In the genomic region with DNA sequence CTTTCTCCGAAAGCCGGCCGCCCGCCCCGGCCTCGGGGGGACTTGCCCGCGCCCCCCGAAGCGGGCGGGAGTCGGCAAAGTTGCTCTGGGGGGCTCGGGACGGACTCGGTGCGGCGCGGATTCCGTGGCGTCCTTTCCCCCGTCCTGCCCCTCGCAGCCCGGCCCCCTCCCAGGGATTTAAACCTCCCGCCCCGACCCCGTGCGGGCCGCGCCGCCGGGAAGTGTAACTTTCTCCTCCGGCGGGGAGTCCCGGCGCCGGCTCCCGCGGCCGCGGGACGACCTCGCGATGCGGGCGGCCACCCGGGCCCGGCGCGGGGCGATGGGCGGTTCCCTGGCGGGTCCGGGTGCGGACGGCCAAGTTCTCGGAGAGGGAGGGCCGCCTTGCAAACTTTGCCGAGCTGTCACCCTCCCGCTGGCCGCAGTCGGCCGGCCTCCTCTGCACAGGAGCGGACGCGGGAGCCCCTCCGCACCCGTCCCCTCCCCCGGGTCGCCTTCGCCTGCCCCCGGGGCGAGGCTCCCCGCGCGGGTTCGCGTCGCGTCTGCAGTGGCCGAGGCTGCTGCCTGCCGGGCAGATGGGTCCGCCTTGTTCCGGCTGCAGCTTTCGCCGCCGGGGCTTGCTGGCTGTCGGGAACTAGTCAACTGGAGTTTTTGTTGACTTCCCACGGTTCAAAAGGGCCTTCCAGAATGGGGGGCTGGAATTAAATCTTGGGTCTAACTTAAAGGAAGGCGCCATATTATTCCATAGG, we compare ENCODE assay signal across 8 cellular contexts. TPM values are rescaled to one million over a fixed set of nuclear protein-coding genes. Genes with fewer than 3 reads are reported as not detected.
DNase-seq lines count a peak whose midpoint lies in the region; ATAC-seq and TF ChIP-seq lines count a peak whose summit lies in the region.

No MANE protein-coding gene starts in this region.

- H3K27me3 ChIP-seq in KMS-11 (ENCODE audit: insufficient read depth, low read depth): no peaks in the 10 kb centered on the region

- H3K4me1 Mint-ChIP-seq in Calu3 (ENCODE audit: low read depth, unreplicated experiment): no peaks in the 10 kb centered on the region
- peaks cover 45% of the 10 kb centered on the region for H3K4me1 Mint-ChIP-seq in activated T-cell treated with anti-CD3 and anti-CD28 coated beads, Interleukin-2, amount 50 U/mL, for 24 hours (ENCODE audit: low read depth)
- H3K4me1 Mint-ChIP-seq in nephron: peaks cover 45% of the 10 kb centered on the region

- peak overlapping the region; percentile 100 for H3K4me2 ChIP-seq in KMS-11

- no peaks in the 10 kb centered on the region for H3K27me3 Mint-ChIP-seq in Calu3 (ENCODE audit: unreplicated experiment)
- H3K27me3 Mint-ChIP-seq in activated T-cell treated with anti-CD3 and anti-CD28 coated beads, Interleukin-2, amount 50 U/mL, for 24 hours: peaks cover 5% of the 10 kb centered on the region
- H3K27me3 Mint-ChIP-seq in nephron (ENCODE audit: low read depth): peaks cover 40% of the 10 kb centered on the region

- H3K27ac ChIP-seq in KMS-11 (peak overlapping the region; percentile 96), urinary bladder (ENCODE audit: low read depth) (no peak overlapping the region)

- H3K36me3 Mint-ChIP-seq in Calu3 (ENCODE audit: insufficient read depth, unreplicated experiment) (peaks cover 15% of the 10 kb centered on the region), nephron (ENCODE audit: low read depth) (peaks cover 17% of the 10 kb centered on the region)
- peaks cover 29% of the 10 kb centered on the region for H3K36me3 Mint-ChIP-seq in activated T-cell treated with anti-CD3 and anti-CD28 coated beads, Interleukin-2, amount 50 U/mL, for 24 hours (ENCODE audit: low read depth)

- DNase-seq in Calu3 (peak; percentile 16), fibroblast of pulmonary artery (ENCODE audit: low read depth) (no peak), NCI-H1694 (lab: John Stamatoyannopoulos, UW) (no peak)
- peak; percentile 56 for DNase-seq in activated T-cell treated with anti-CD3 and anti-CD28 coated beads, Interleukin-2, amount 50 U/mL, for 24 hours

- H3K4me3 ChIP-seq in KMS-11 (IDR thresholded peaks at IDR 0.05; ENCODE audit: insufficient read depth, low read depth, low read length) (no peak overlapping the region), fibroblast of pulmonary artery (replicated peaks; ENCODE audit: low read depth, low read length) (peak overlapping the region; percentile 84), urinary bladder (ENCODE audit: low read depth, low read length) (peak overlapping the region; percentile 87)

- intact Hi-C loops in Calu3 (cut with micrococcal nuclease; ENCODE audit: unreplicated experiment): no loop called here

- no TSS peak for BruUV-seq in Calu3 (replicated peaks; lab: Mats Ljungman, UMichigan)

- H3K4me3 Mint-ChIP-seq in Calu3 (ENCODE audit: low read depth, unreplicated experiment) (peak overlapping the region; percentile 81), nephron (peak overlapping the region; percentile 89 to 98 (median 92))
- peak overlapping the region; percentile 85 for H3K4me3 Mint-ChIP-seq in activated T-cell treated with anti-CD3 and anti-CD28 coated beads, Interleukin-2, amount 50 U/mL, for 24 hours

- no peak overlapping the region for H2AFZ ChIP-seq in KMS-11 (ENCODE audit: low read depth)

- H3K4me1 ChIP-seq in KMS-11 (ENCODE audit: low read depth, poor library complexity, severe bottlenecking) (peaks cover 23% of the 10 kb centered on the region), urinary bladder (ENCODE audit: insufficient read depth) (no peaks in the 10 kb centered on the region)

- H3K9ac ChIP-seq in KMS-11: peak overlapping the region; percentile 95

- H3K9me3 Mint-ChIP-seq in Calu3 (ENCODE audit: low read depth, unreplicated experiment) (no peaks in the 10 kb centered on the region), nephron (no peaks in the 10 kb centered on the region)
- no peaks in the 10 kb centered on the region for H3K9me3 Mint-ChIP-seq in activated T-cell treated with anti-CD3 and anti-CD28 coated beads, Interleukin-2, amount 50 U/mL, for 24 hours

- peaks cover 57% of the 10 kb centered on the region for H3K79me2 ChIP-seq in KMS-11 (ENCODE audit: insufficient read depth, low read depth)

- TF ChIP-seq CTCF in Calu3 (IDR thresholded peaks at IDR 0.05; ENCODE audit: unreplicated experiment) (no peak), KMS-11 (conservative IDR thresholded peaks at IDR 0.05; ENCODE audit: low read depth, low read length) (no peak), fibroblast of pulmonary artery (IDR thresholded peaks at IDR 0.05; ENCODE audit: low read length, missing control alignments) (no peak), nephron (IDR thresholded peaks at IDR 0.05; ENCODE audit: unreplicated experiment in 3 of 3) (no peak)

- H3K36me3 ChIP-seq in KMS-11 (ENCODE audit: insufficient read depth): peaks cover 16% of the 10 kb centered on the region; the same call in 1 of the 2 replicates
- no peaks in the 10 kb centered on the region for H3K36me3 ChIP-seq in urinary bladder (ENCODE audit: insufficient read depth)

- under 1% methylated on average over 89 of the region's 89 CpGs for WGBS in urinary bladder

- no peaks in the 10 kb centered on the region for H4K20me1 ChIP-seq in KMS-11 (ENCODE audit: insufficient read depth)

- no peak for ATAC-seq in GM21528 (IDR thresholded peaks at IDR 0.05; ENCODE audit: low FRiP score, unreplicated experiment)

- CTCF ChIA-PET in Calu3 (lab: Charles Lee): no interaction called here

- H3K27ac Mint-ChIP-seq in Calu3 (ENCODE audit: unreplicated experiment): no peak overlapping the region
- H3K27ac Mint-ChIP-seq in activated T-cell treated with anti-CD3 and anti-CD28 coated beads, Interleukin-2, amount 50 U/mL, for 24 hours: peak overlapping the region; percentile 81
- peak overlapping the region; percentile 47 to 98 (median 91) for H3K27ac Mint-ChIP-seq in nephron

RNA-seq across cellular contexts. Expression of a gene that starts 0.8 kb away (rescaled TPM):
- total RNA-seq in Calu3 (2022) (4.3 and 8.0 TPM in 2 replicates), urinary bladder (137 TPM)
- 39.1 TPM for polyA plus RNA-seq in urinary bladder

RNA-seq across cellular contexts. Expression of a gene that starts 40.9 kb away (rescaled TPM):
- total RNA-seq in Calu3 (2022) (48.7 and 55.5 TPM in 2 replicates), urinary bladder (61.4 TPM)
- polyA plus RNA-seq in urinary bladder: 97.6 TPM

Comparison
In these comparisons a context has a peak if more than half of its experiments do, and no peak if none do; other contexts are left out.
1. DNase-seq: peak in Calu3 (single experiment) and activated T-cell treated with anti-CD3 and anti-CD28 coated beads, Interleukin-2, amount 50 U/mL, for 24 hours (single experiment); none in fibroblast of pulmonary artery (single experiment) and NCI-H1694 (single experiment).
2. RNA of a gene that starts 0.8 kb away (total RNA-seq): 137 TPM in urinary bladder (single experiment); 4.3 to 8.0 TPM in Calu3; every median in the first group is over 10 times any median in the second.
3. Peak in every context shown above with its lines, with median percentiles within 50 percentile points of each other: H3K4me3 Mint-ChIP-seq.